1 cellular context compared by ENCODE assay signal in the genomic region with DNA sequence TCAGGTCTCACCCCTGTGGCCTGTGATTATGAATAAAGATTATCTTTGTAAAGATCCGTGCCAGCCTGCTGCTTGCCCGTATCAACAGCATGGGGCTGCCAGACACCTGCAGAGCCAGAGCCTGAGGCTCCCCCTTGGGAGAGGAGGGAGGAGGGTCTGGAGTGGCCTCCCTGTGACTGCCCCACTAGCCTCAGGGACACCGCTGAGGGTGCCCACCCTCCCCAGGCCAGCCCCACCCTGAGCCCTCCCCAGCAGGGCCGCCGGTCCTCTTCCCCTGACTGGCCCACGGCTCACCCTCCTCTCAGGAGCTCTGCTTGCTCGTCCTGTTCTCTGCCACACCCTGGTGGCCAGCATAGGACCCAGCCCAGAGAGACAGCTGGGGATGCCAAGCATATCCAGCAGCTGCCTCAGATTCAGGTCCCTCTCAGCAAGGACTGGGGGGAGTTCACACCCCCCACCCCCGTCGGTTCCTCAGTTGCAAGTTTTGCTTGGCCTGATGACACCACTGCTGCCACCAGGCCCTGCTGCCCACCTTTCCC.
TF ChIP-seq lines count a peak whose summit lies in the region.

No MANE protein-coding gene starts in this region.

TF ChIP-seq in WTC11, 78 proteins besides CTCF, POLR2A, EP300 and RAD21 (continued from another document):
- TF ChIP-seq, protein P1, sequence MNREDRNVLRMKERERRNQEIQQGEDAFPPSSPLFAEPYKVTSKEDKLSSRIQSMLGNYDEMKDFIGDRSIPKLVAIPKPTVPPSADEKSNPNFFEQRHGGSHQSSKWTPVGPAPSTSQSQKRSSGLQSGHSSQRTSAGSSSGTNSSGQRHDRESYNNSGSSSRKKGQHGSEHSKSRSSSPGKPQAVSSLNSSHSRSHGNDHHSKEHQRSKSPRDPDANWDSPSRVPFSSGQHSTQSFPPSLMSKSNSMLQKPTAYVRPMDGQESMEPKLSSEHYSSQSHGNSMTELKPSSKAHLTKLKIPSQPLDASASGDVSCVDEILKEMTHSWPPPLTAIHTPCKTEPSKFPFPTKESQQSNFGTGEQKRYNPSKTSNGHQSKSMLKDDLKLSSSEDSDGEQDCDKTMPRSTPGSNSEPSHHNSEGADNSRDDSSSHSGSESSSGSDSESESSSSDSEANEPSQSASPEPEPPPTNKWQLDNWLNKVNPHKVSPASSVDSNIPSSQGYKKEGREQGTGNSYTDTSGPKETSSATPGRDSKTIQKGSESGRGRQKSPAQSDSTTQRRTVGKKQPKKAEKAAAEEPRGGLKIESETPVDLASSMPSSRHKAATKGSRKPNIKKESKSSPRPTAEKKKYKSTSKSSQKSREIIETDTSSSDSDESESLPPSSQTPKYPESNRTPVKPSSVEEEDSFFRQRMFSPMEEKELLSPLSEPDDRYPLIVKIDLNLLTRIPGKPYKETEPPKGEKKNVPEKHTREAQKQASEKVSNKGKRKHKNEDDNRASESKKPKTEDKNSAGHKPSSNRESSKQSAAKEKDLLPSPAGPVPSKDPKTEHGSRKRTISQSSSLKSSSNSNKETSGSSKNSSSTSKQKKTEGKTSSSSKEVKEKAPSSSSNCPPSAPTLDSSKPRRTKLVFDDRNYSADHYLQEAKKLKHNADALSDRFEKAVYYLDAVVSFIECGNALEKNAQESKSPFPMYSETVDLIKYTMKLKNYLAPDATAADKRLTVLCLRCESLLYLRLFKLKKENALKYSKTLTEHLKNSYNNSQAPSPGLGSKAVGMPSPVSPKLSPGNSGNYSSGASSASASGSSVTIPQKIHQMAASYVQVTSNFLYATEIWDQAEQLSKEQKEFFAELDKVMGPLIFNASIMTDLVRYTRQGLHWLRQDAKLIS (CRISPR knock-in tag; IDR thresholded peaks at IDR 0.05; ENCODE audit: borderline replicate concordance) = no peak
- TF ChIP-seq TCF7 (CRISPR knock-in tag; IDR thresholded peaks at IDR 0.05; ENCODE audit: low read depth) = no peak
- no peak for TF ChIP-seq CREB1 (CRISPR knock-in tag; IDR thresholded peaks at IDR 0.05)
- TF ChIP-seq, protein P2, sequence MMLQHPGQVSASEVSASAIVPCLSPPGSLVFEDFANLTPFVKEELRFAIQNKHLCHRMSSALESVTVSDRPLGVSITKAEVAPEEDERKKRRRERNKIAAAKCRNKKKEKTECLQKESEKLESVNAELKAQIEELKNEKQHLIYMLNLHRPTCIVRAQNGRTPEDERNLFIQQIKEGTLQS (CRISPR knock-in tag; conservative IDR thresholded peaks at IDR 0.05) = no peak
- no peak for TF ChIP-seq ZNF232 (CRISPR knock-in tag; IDR thresholded peaks at IDR 0.05)
TF ChIP-seq in WTC11: peak in this region for 0.
